ENCODE assay signal across 28 cellular contexts in the genomic region with DNA sequence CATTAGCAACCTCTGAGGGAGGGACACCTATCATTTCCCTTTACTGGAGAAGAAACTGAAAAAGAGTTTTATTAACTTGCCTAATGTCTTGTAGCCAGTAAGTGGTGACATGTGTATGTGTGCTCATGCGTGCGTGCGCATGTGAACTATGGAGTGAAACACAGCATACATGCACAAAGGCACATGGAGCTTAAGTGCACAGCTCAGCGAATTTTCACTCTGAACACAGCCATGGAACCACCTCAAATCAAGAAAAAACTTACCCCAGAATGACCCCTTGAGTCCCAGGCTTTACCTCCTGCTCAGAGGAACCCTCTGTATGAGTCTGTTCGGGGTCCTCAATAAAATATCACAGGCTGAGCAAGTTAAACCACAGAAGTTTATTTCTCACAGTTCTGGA.
"Had no signal": no experiment of that assay in that cellular context is flagged by ENCODE, and none has a peak within 500 bp of the region (broad histone marks: within the 10 kb centered on the region; RNA-seq: fewer than 3 reads in every experiment).

No MANE protein-coding gene starts in this region.

- H3K4me3 Mint-ChIP-seq: immature natural killer cell; memory B cell; naive thymus-derived CD4-positive, alpha-beta T cell; natural killer cell treated with Interleukin-12 subunit alpha and Interleukin-12 subunit beta and Interleukin-15 and Interleukin-18, amount 100 ng/mL, for 72 hours; stimulated activated naive B cell treated with anti-CD40 and anti-IgM and Interleukin-4, amounts not matched to agents 10 μg/mL and 1 μg/mL and 100 μg/mL, for 72 hours; stimulated activated naive CD8-positive, alpha-beta T cell treated with anti-CD3 and anti-CD28 coated beads, Interleukin-15, Interleukin-2, amounts not matched to agents 100 ng/mL and 50 ng/mL, for 24 hours had no signal

- ATAC-seq: left colon; mucosa of descending colon; naive thymus-derived CD4-positive, alpha-beta T cell; natural killer cell treated with Interleukin-12 subunit alpha and Interleukin-12 subunit beta and Interleukin-15 and Interleukin-18, amount 100 ng/mL, for 72 hours; sciatic nerve; stimulated activated naive B cell treated with anti-CD40 and anti-IgM and Interleukin-4, amounts not matched to agents 10 μg/mL and 1 μg/mL and 100 μg/mL, for 72 hours; upper lobe of right lung had no signal

- H3K36me3 Mint-ChIP-seq: memory B cell; natural killer cell treated with Interleukin-12 subunit alpha and Interleukin-12 subunit beta and Interleukin-15 and Interleukin-18, amount 100 ng/mL, for 72 hours; stimulated activated naive B cell treated with anti-CD40 and anti-IgM and Interleukin-4, amounts not matched to agents 10 μg/mL and 1 μg/mL and 100 μg/mL, for 72 hours had no signal

- H3K4me1 ChIP-seq: left ventricle myocardium inferior, right atrium auricular region, suprapubic skin, tibial artery, upper lobe of right lung had no signal

- H3K27me3 ChIP-seq: ovary, right atrium auricular region, suprapubic skin, tibial artery, upper lobe of right lung had no signal

- FAIRE-seq: islet of Langerhans, kidney, urothelium cell line had no signal

- H3K27ac Mint-ChIP-seq: immature natural killer cell; memory B cell; naive thymus-derived CD4-positive, alpha-beta T cell; natural killer cell treated with Interleukin-12 subunit alpha and Interleukin-12 subunit beta and Interleukin-15 and Interleukin-18, amount 100 ng/mL, for 72 hours; progenitor cell of endocrine pancreas; stimulated activated naive B cell treated with anti-CD40 and anti-IgM and Interleukin-4, amounts not matched to agents 10 μg/mL and 1 μg/mL and 100 μg/mL, for 72 hours; stimulated activated naive CD8-positive, alpha-beta T cell treated with anti-CD3 and anti-CD28 coated beads, Interleukin-15, Interleukin-2, amounts not matched to agents 100 ng/mL and 50 ng/mL, for 24 hours had no signal

- H3K27me3 Mint-ChIP-seq: memory B cell; stimulated activated naive B cell treated with anti-CD40 and anti-IgM and Interleukin-4, amounts not matched to agents 10 μg/mL and 1 μg/mL and 100 μg/mL, for 72 hours; stimulated activated naive CD8-positive, alpha-beta T cell treated with anti-CD3 and anti-CD28 coated beads, Interleukin-15, Interleukin-2, amounts not matched to agents 100 ng/mL and 50 ng/mL, for 24 hours had no signal

- H3K4me1 Mint-ChIP-seq: memory B cell; stimulated activated naive B cell treated with anti-CD40 and anti-IgM and Interleukin-4, amounts not matched to agents 10 μg/mL and 1 μg/mL and 100 μg/mL, for 72 hours had no signal

- H3K4me3 ChIP-seq: left ventricle myocardium inferior, mucosa of descending colon, ovary, right atrium auricular region, skin epidermis, suprapubic skin, thoracic aorta, tibial artery, upper lobe of right lung had no signal

- H3K36me3 ChIP-seq: left ventricle myocardium inferior, ovary, right atrium auricular region, suprapubic skin, thoracic aorta, tibial artery, upper lobe of right lung had no signal

- H3K27ac ChIP-seq: left ventricle myocardium inferior, ovary, right atrium auricular region, skin epidermis, suprapubic skin, thoracic aorta, tibial artery, upper lobe of right lung had no signal

- H3K9me3 Mint-ChIP-seq: immature natural killer cell; natural killer cell treated with Interleukin-12 subunit alpha and Interleukin-12 subunit beta and Interleukin-15 and Interleukin-18, amount 100 ng/mL, for 72 hours had no signal

- H3K9me3 ChIP-seq: left ventricle myocardium inferior, ovary, right atrium auricular region, suprapubic skin, thoracic aorta, tibial artery, upper lobe of right lung had no signal

- DNase-seq: hypothalamus; immature natural killer cell; kidney; left colon; left ventricle myocardium inferior; midbrain; mucosa of descending colon; naive thymus-derived CD4-positive, alpha-beta T cell; ovary; stimulated activated CD4-positive, alpha-beta T cell treated with anti-CD3 and anti-CD28 coated beads, Interleukin-12 subunit alpha, Interleukin-12 subunit beta, amount 100 ng/mL, for 4 hours; stimulated activated CD4-positive, alpha-beta T cell treated with anti-CD3 and anti-CD28 coated beads, Interleukin-15, amount 100 ng/mL, for 24 hours; stimulated activated CD4-positive, alpha-beta T cell treated with anti-CD3 and anti-CD28 coated beads, Interleukin-2, amount 100 ng/mL, for 24 hours; stimulated activated CD4-positive, alpha-beta T cell treated with anti-CD3 and anti-CD28 coated beads, Interleukin-4, amount 100 ng/mL, for 1 hour; stimulated activated naive B cell treated with anti-CD40 and anti-IgM and Interleukin-4, amounts not matched to agents 10 μg/mL and 1 μg/mL and 100 μg/mL, for 72 hours; tibial artery; trophoblast cell; upper lobe of right lung had no signal
